1 cellular context compared by ENCODE assay signal in genomic region chr11:108664241-108664640, GRCh38.
TF ChIP-seq lines count a peak whose summit lies in the region.

No MANE protein-coding gene starts in this region.

TF ChIP-seq in GM12878, 131 proteins besides CTCF, POLR2A, EP300 and RAD21 (continued from another document):
- TF ChIP-seq MLLT1 (IDR thresholded peaks at IDR 0.05) (peak; percentile 56; the same call in 1 of the 2 replicates), GATAD2B (conservative IDR thresholded peaks at IDR 0.05; ENCODE audit: low read depth) (no peak)
- TF ChIP-seq, protein P1, sequence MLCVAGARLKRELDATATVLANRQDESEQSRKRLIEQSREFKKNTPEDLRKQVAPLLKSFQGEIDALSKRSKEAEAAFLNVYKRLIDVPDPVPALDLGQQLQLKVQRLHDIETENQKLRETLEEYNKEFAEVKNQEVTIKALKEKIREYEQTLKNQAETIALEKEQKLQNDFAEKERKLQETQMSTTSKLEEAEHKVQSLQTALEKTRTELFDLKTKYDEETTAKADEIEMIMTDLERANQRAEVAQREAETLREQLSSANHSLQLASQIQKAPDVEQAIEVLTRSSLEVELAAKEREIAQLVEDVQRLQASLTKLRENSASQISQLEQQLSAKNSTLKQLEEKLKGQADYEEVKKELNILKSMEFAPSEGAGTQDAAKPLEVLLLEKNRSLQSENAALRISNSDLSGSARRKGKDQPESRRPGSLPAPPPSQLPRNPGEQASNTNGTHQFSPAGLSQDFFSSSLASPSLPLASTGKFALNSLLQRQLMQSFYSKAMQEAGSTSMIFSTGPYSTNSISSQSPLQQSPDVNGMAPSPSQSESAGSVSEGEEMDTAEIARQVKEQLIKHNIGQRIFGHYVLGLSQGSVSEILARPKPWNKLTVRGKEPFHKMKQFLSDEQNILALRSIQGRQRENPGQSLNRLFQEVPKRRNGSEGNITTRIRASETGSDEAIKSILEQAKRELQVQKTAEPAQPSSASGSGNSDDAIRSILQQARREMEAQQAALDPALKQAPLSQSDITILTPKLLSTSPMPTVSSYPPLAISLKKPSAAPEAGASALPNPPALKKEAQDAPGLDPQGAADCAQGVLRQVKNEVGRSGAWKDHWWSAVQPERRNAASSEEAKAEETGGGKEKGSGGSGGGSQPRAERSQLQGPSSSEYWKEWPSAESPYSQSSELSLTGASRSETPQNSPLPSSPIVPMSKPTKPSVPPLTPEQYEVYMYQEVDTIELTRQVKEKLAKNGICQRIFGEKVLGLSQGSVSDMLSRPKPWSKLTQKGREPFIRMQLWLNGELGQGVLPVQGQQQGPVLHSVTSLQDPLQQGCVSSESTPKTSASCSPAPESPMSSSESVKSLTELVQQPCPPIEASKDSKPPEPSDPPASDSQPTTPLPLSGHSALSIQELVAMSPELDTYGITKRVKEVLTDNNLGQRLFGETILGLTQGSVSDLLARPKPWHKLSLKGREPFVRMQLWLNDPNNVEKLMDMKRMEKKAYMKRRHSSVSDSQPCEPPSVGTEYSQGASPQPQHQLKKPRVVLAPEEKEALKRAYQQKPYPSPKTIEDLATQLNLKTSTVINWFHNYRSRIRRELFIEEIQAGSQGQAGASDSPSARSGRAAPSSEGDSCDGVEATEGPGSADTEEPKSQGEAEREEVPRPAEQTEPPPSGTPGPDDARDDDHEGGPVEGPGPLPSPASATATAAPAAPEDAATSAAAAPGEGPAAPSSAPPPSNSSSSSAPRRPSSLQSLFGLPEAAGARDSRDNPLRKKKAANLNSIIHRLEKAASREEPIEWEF (IDR thresholded peaks at IDR 0.05; ENCODE audit: insufficient replicate concordance, low read depth, low read length): no peak
